ENCODE assay signal across 8 cellular contexts in genomic region chr12:40158592-40159111, GRCh38. TPM values are rescaled to one million over a fixed set of nuclear protein-coding genes. Genes with fewer than 3 reads are reported as not detected.
DNase-seq lines count a peak whose midpoint lies in the region; ATAC-seq and TF ChIP-seq lines count a peak whose summit lies in the region.

No MANE protein-coding gene starts in this region.

- no peaks in the 10 kb centered on the region for H3K79me2 ChIP-seq in OCI-LY1 (ENCODE audit: insufficient read depth, low read length)
- no peaks in the 10 kb centered on the region for H3K79me2 ChIP-seq in PC-9 (ENCODE audit: low read depth)

- H3K27ac ChIP-seq in OCI-LY1 (ENCODE audit: low read depth, low read length, poor library complexity, severe bottlenecking) (peak overlapping the region; percentile 60), PC-9 (no peak overlapping the region)

- peak overlapping the region in 3 of 6 donors; percentile 2 to 55 (median 2) for H3K27ac Mint-ChIP-seq in naive B cell
- no peak overlapping the region for H3K27ac Mint-ChIP-seq in activated naive CD4-positive, alpha-beta T cell treated with anti-CD3 and anti-CD28 coated beads, Interleukin-2, amount 10 ng/mL, durations not matched to agents 7 days and 5 days

- POLR2A ChIA-PET in PC-9 (lab: Charles Lee; ENCODE audit: unreplicated experiment): no interaction called here

- no peak overlapping the region for H2AFZ ChIP-seq in OCI-LY1 (ENCODE audit: low read length)
- no peak overlapping the region; the same call in 1 of the 2 replicates for H2AFZ ChIP-seq in PC-9

- H3K9me3 ChIP-seq in OCI-LY1 (ENCODE audit: low read length) (0 out of 2 replicates have a peak, but pooled peaks cover 3% of the 10 kb centered on the region), PC-9 (ENCODE audit: insufficient read depth, low read depth) (peaks cover 7% of the 10 kb centered on the region; the same call in 1 of the 2 replicates)

- H3K4me3 ChIP-seq in OCI-LY1 (ENCODE audit: low read depth, low read length, poor library complexity, severe bottlenecking) (no peak overlapping the region), PC-9 (no peak overlapping the region)

- no TSS peak for BruUV-seq in PC-9 (replicated peaks; lab: Mats Ljungman, UMichigan)

- DNase-seq in naive B cell: peak; percentile 13
- DNase-seq in PC-9: no peak
- DNase-seq in GDM1 (lab: John Stamatoyannopoulos, UW): no peak
- DNase-seq in activated naive CD4-positive, alpha-beta T cell treated with anti-CD3 and anti-CD28 coated beads, Interleukin-2, amount 10 ng/mL, durations not matched to agents 7 days and 5 days: no peak
- DNase-seq in inferior parietal cortex (ENCODE audit: extremely low spot score): no peak

- no peaks in the 10 kb centered on the region for H3K27me3 ChIP-seq in OCI-LY1 (ENCODE audit: insufficient read depth, low read length)
- no peaks in the 10 kb centered on the region for H3K27me3 ChIP-seq in PC-9 (ENCODE audit: insufficient read depth, low read depth)

- no peak overlapping the region for H3K9ac ChIP-seq in OCI-LY1 (ENCODE audit: low read length)

- TF ChIP-seq CTCF in OCI-LY1 (IDR thresholded peaks at IDR 0.05; ENCODE audit: low read length) (no peak), PC-9 (conservative IDR thresholded peaks at IDR 0.05) (no peak)

- H3K36me3 ChIP-seq in OCI-LY1 (ENCODE audit: insufficient read depth, low read length): no peaks in the 10 kb centered on the region
- H3K36me3 ChIP-seq in PC-9 (ENCODE audit: low read depth): no peaks in the 10 kb centered on the region

- peaks cover 0 to 5% of the 10 kb centered on the region in 2 donors for H3K36me3 Mint-ChIP-seq in naive B cell
- no peaks in the 10 kb centered on the region for H3K36me3 Mint-ChIP-seq in activated naive CD4-positive, alpha-beta T cell treated with anti-CD3 and anti-CD28 coated beads, Interleukin-2, amount 10 ng/mL, durations not matched to agents 7 days and 5 days

- no peaks in the 10 kb centered on the region for H3K9me2 ChIP-seq in OCI-LY1 (ENCODE audit: low read depth, low read length)
- H3K9me2 ChIP-seq in PC-9 (ENCODE audit: insufficient read depth): no peaks in the 10 kb centered on the region

- no peaks in the 10 kb centered on the region for H3K27me3 Mint-ChIP-seq in naive B cell
- H3K27me3 Mint-ChIP-seq in activated naive CD4-positive, alpha-beta T cell treated with anti-CD3 and anti-CD28 coated beads, Interleukin-2, amount 10 ng/mL, durations not matched to agents 7 days and 5 days: peaks cover 18% of the 10 kb centered on the region

- intact Hi-C loops in PC-9 (cut with micrococcal nuclease; ENCODE audit: unreplicated experiment): no loop called here

- peak; percentile 73 for ATAC-seq in GM18867 (IDR thresholded peaks at IDR 0.05; ENCODE audit: unreplicated experiment)
- ATAC-seq in HG02970 (IDR thresholded peaks at IDR 0.05; ENCODE audit: low FRiP score, unreplicated experiment): peak; percentile 46
- peak; percentile 76 to 89 for ATAC-seq in naive B cell (ENCODE audit: low read depth in 2 of 2)

- H3K4me1 ChIP-seq in OCI-LY1 (ENCODE audit: insufficient read depth, low read length, severe bottlenecking): peaks cover 46% of the 10 kb centered on the region
- no peaks in the 10 kb centered on the region for H3K4me1 ChIP-seq in PC-9 (replicated peaks; ENCODE audit: insufficient read depth)

- CTCF ChIA-PET in PC-9 (lab: Charles Lee): interaction anchor here (0.7 kb wide), 1 partner anchor 291 kb away, joined by 7 read pairs; no protein-coding TSS in a partner anchor
- CTCF ChIA-PET in activated naive CD4-positive, alpha-beta T cell treated with anti-CD3 and anti-CD28 coated beads, Interleukin-2, amount 10 ng/mL, durations not matched to agents 7 days and 5 days (lab: Charles Lee): no interaction called here

- H3K4me2 ChIP-seq in OCI-LY1 (ENCODE audit: low read length): no peak overlapping the region
- H3K4me2 ChIP-seq in PC-9: no peak overlapping the region

- H3K4me1 Mint-ChIP-seq in naive B cell: peaks cover 10 to 37% (median 37%) of the 10 kb centered on the region in 3 donors
- no peaks in the 10 kb centered on the region for H3K4me1 Mint-ChIP-seq in activated naive CD4-positive, alpha-beta T cell treated with anti-CD3 and anti-CD28 coated beads, Interleukin-2, amount 10 ng/mL, durations not matched to agents 7 days and 5 days

- H3K4me3 Mint-ChIP-seq in naive B cell: peak overlapping the region in 6 of 8 donors; percentile 14 to 63 (median 32)
- H3K4me3 Mint-ChIP-seq in activated naive CD4-positive, alpha-beta T cell treated with anti-CD3 and anti-CD28 coated beads, Interleukin-2, amount 10 ng/mL, durations not matched to agents 7 days and 5 days: no peak overlapping the region

- peaks cover 0 to 29% (median 11%) of the 10 kb centered on the region in 7 donors for H3K9me3 Mint-ChIP-seq in naive B cell
- peaks cover 13% of the 10 kb centered on the region for H3K9me3 Mint-ChIP-seq in activated naive CD4-positive, alpha-beta T cell treated with anti-CD3 and anti-CD28 coated beads, Interleukin-2, amount 10 ng/mL, durations not matched to agents 7 days and 5 days

- H4K20me1 ChIP-seq in OCI-LY1 (ENCODE audit: insufficient read depth, low read length) (no peaks in the 10 kb centered on the region), PC-9 (ENCODE audit: insufficient read depth) (no peaks in the 10 kb centered on the region)

- no peaks in the 10 kb centered on the region for H3F3A ChIP-seq in OCI-LY1 (ENCODE audit: insufficient read depth, low read length)
- no peaks in the 10 kb centered on the region for H3F3A ChIP-seq in PC-9 (ENCODE audit: insufficient read depth, low read depth)

RNA-seq across cellular contexts. Expression of gene SLC2A13, which starts 52.8 kb away (rescaled TPM):
- 1 to 10 TPM in 4 of 6 donors, under 1 TPM in 1, not detected in 1; 0.72 to 2.2 (median 1.9) TPM for polyA plus RNA-seq in naive B cell (ENCODE audit: low read depth in 6 of 6)
- total RNA-seq in PC-9 (2021): 1.0 and 1.6 TPM in 2 replicates
